ENCODE assay signal across 18 cellular contexts in the genomic region with DNA sequence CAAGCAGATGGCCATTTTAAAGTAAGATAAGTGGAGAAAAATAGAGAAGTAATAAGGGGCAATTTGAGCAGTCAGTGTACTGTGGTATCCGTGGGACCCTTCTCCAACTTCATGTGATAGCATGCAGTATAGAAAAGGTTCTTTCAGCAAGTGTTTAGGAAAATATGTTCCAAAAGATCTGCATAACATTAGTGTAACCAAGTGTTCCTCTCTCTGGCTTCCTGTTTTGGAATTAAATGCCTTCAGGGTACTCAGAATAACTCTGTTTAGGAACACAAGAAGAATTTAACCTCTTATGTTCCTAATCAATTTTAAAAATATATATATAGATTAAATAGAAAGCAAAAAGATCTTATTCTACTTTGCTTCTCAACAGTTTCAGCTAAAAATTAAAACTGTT.
A peak's percentile ranks its signal among the peaks of the same experiment; 100 is the strongest.
DNase-seq lines count a peak whose midpoint lies in the region; ATAC-seq and TF ChIP-seq lines count a peak whose summit lies in the region.
"Had no signal": no experiment of that assay in that cellular context is flagged by ENCODE, and none has a peak within 500 bp of the region (broad histone marks: within the 10 kb centered on the region; RNA-seq: fewer than 3 reads in every experiment).

No MANE protein-coding gene starts in this region.

- intact Hi-C loops in Right ventricle myocardium superior (cut with DNase I), result no loop called here
- intact Hi-C loops in left cardiac atrium (cut with DNase I), result no loop called here
- intact Hi-C loops in vagina (cut with DNase I), result no loop called here

- no peaks in the 10 kb centered on the region for H3K27me3 Mint-ChIP-seq in activated T-helper 17 cell treated with anti-CD3 and anti-CD28 coated beads, Interleukin-2, amount 50 U/mL, for 72 hours
- no peaks in the 10 kb centered on the region for H3K27me3 Mint-ChIP-seq in stimulated activated naive CD8-positive, alpha-beta T cell treated with anti-CD3 and anti-CD28 coated beads, Interleukin-15, amount 100 ng/mL, for 72 hours
- H3K27me3 Mint-ChIP-seq: activated naive CD8-positive, alpha-beta T cell; CD4-positive, alpha-beta T cell; type B pancreatic cell had no signal

- no peaks in the 10 kb centered on the region for H3K36me3 Mint-ChIP-seq in activated T-helper 17 cell treated with anti-CD3 and anti-CD28 coated beads, Interleukin-2, amount 50 U/mL, for 72 hours (ENCODE audit: low read depth)
- H3K36me3 Mint-ChIP-seq: immature natural killer cell, mesothelial cell of epicardium, type B pancreatic cell had no signal

- H3K4me3 Mint-ChIP-seq in activated T-helper 17 cell treated with anti-CD3 and anti-CD28 coated beads, Interleukin-2, amount 50 U/mL, for 72 hours, result no peak overlapping the region
- no peak overlapping the region for H3K4me3 Mint-ChIP-seq in stimulated activated naive CD8-positive, alpha-beta T cell treated with anti-CD3 and anti-CD28 coated beads, Interleukin-15, amount 100 ng/mL, for 72 hours
- H3K4me3 Mint-ChIP-seq: activated naive CD8-positive, alpha-beta T cell; CD4-positive, alpha-beta T cell; immature natural killer cell; mesothelial cell of epicardium; T-helper 1 cell treated with Interleukin-12 subunit alpha and Interleukin-12 subunit beta and Interleukin-4 antibody, amounts not matched to agents 30 μg/mL and 1 μg/mL, for 36 hours; type B pancreatic cell had no signal

- DNase-seq in Right ventricle myocardium superior, result no peak
- no peak for DNase-seq in left cardiac atrium
- no peak for DNase-seq in vagina (ENCODE audit: extremely low spot score in 2 of 2)
- DNase-seq in HUDEP-2 (lab: John Stamatoyannopoulos, UW; ENCODE audit: unreplicated experiment in 76 of 76), result no peak
- DNase-seq in Ammon's horn (ENCODE audit: low spot score), result no peak
- no peak for DNase-seq in stimulated activated naive CD8-positive, alpha-beta T cell treated with anti-CD3 and anti-CD28 coated beads, Interleukin-15, amount 100 ng/mL, for 72 hours
- DNase-seq: CD4-positive, alpha-beta T cell; DMS79; immature natural killer cell had no signal

- peaks cover 11% of the 10 kb centered on the region for H3K4me1 Mint-ChIP-seq in activated T-helper 17 cell treated with anti-CD3 and anti-CD28 coated beads, Interleukin-2, amount 50 U/mL, for 72 hours
- peaks cover 26% of the 10 kb centered on the region for H3K4me1 Mint-ChIP-seq in stimulated activated naive CD8-positive, alpha-beta T cell treated with anti-CD3 and anti-CD28 coated beads, Interleukin-15, amount 100 ng/mL, for 72 hours

- H3K4me1 ChIP-seq in iPS-20b (ENCODE audit: insufficient read depth, low read length), result peaks cover 10% of the 10 kb centered on the region; the same call in 1 of the 2 replicates
- peaks cover 17% of the 10 kb centered on the region for H3K4me1 ChIP-seq in vagina

- no peak for TF ChIP-seq POLR2A in vagina (IDR thresholded peaks at IDR 0.05)

- peak; percentile 52 for ATAC-seq in Right ventricle myocardium superior (ENCODE audit: poor library complexity)
- no peak for ATAC-seq in left cardiac atrium
- no peak for ATAC-seq in activated T-helper 17 cell treated with anti-CD3 and anti-CD28 coated beads, Interleukin-2, amount 50 U/mL, for 72 hours (replicated peaks)
- ATAC-seq in stimulated activated naive CD8-positive, alpha-beta T cell treated with anti-CD3 and anti-CD28 coated beads, Interleukin-15, amount 100 ng/mL, for 72 hours, result no peak

- H3K4me3 ChIP-seq in iPS-20b (ENCODE audit: low read length), result no peak overlapping the region; the same call in 1 of the 2 replicates
- no peak overlapping the region for H3K4me3 ChIP-seq in vagina
- H3K4me3 ChIP-seq: A549, cardiac muscle cell had no signal

- no peak for TF ChIP-seq CTCF in vagina (IDR thresholded peaks at IDR 0.05)

- no peaks in the 10 kb centered on the region for H3K9me3 ChIP-seq in iPS-20b (ENCODE audit: insufficient read depth, low read depth, low read length)
- H3K9me3 ChIP-seq in vagina, result no peaks in the 10 kb centered on the region
- H3K9me3 ChIP-seq: A549 had no signal

- no peak overlapping the region for H3K27ac ChIP-seq in iPS-20b (ENCODE audit: low read length)
- H3K27ac ChIP-seq in vagina, result peak overlapping the region; percentile 56
- H3K27ac ChIP-seq: RWPE1 had no signal

- peak overlapping the region; percentile 47; the same call in 1 of the 2 replicates for H3K9ac ChIP-seq in iPS-20b (ENCODE audit: low read depth, low read length)

- no peaks in the 10 kb centered on the region for H3K36me3 ChIP-seq in iPS-20b (ENCODE audit: insufficient read depth, low read depth, low read length)
- no peaks in the 10 kb centered on the region for H3K36me3 ChIP-seq in vagina
- H3K36me3 ChIP-seq: cardiac muscle cell had no signal

- H3K27me3 ChIP-seq in iPS-20b (ENCODE audit: insufficient read depth, low read length), result no peaks in the 10 kb centered on the region
- no peaks in the 10 kb centered on the region for H3K27me3 ChIP-seq in vagina
- H3K27me3 ChIP-seq: cardiac muscle cell had no signal

- H3K9me3 Mint-ChIP-seq in activated T-helper 17 cell treated with anti-CD3 and anti-CD28 coated beads, Interleukin-2, amount 50 U/mL, for 72 hours, result no peaks in the 10 kb centered on the region
- no peaks in the 10 kb centered on the region for H3K9me3 Mint-ChIP-seq in stimulated activated naive CD8-positive, alpha-beta T cell treated with anti-CD3 and anti-CD28 coated beads, Interleukin-15, amount 100 ng/mL, for 72 hours
- H3K9me3 Mint-ChIP-seq: CD4-positive, alpha-beta T cell; immature natural killer cell; mesothelial cell of epicardium; T-helper 1 cell treated with Interleukin-12 subunit alpha and Interleukin-12 subunit beta and Interleukin-4 antibody, amounts not matched to agents 30 μg/mL and 1 μg/mL, for 36 hours; type B pancreatic cell had no signal

- peak overlapping the region; percentile 45 for H3K27ac Mint-ChIP-seq in activated T-helper 17 cell treated with anti-CD3 and anti-CD28 coated beads, Interleukin-2, amount 50 U/mL, for 72 hours
- H3K27ac Mint-ChIP-seq in stimulated activated naive CD8-positive, alpha-beta T cell treated with anti-CD3 and anti-CD28 coated beads, Interleukin-15, amount 100 ng/mL, for 72 hours, result no peak overlapping the region
- H3K27ac Mint-ChIP-seq: activated naive CD8-positive, alpha-beta T cell; CD4-positive, alpha-beta T cell; immature natural killer cell; mesothelial cell of epicardium; T-helper 1 cell treated with Interleukin-12 subunit alpha and Interleukin-12 subunit beta and Interleukin-4 antibody, amounts not matched to agents 30 μg/mL and 1 μg/mL, for 36 hours; type B pancreatic cell had no signal
